8 cellular contexts compared by ENCODE assay signal in genomic region chr1:209576798-209577197, GRCh38. TPM values are rescaled to one million over a fixed set of nuclear protein-coding genes. Genes with fewer than 3 reads are reported as not detected.
DNase-seq lines count a peak whose midpoint lies in the region; ATAC-seq and TF ChIP-seq lines count a peak whose summit lies in the region.

No MANE protein-coding gene starts in this region.

- DNase-seq in GM06990 (ENCODE audit: extremely low read depth, insufficient read length), result peak; percentile 11
- DNase-seq in HFF-Myc (ENCODE audit: extremely low read depth, low read depth), result peak; percentile 37
- DNase-seq in NCI-H1105 (lab: John Stamatoyannopoulos, UW), result peak; percentile 38
- peak; percentile 8 to 62 (median 41) for DNase-seq in T-helper 2 cell
- DNase-seq in ascending aorta (ENCODE audit: low spot score in 2 of 2), result peak in 1 of 2 donors; percentile 83
- peak; percentile 90 for DNase-seq in hepatocyte (ENCODE audit: low spot score)
- peak; percentile 85 for DNase-seq in spleen

- H3K4me2 ChIP-seq in hepatocyte, result no peak overlapping the region

- 2% methylated on average over 6 of the region's 6 CpGs for WGBS in hepatocyte (ENCODE audit: low lambda C conversion rate, missing lambda C conversion rate)
- 9 to 16% (median 14%) methylated on average over 6 of the region's 6 CpGs for WGBS in spleen, 5 donors

- no peaks in the 10 kb centered on the region for H4K20me1 ChIP-seq in hepatocyte (ENCODE audit: insufficient read depth, poor library complexity, severe bottlenecking)

- no peak for ATAC-seq in GM18873 (IDR thresholded peaks at IDR 0.05; ENCODE audit: low FRiP score, unreplicated experiment)

- H3K4me3 ChIP-seq in GM06990 (replicated peaks; ENCODE audit: low read depth, low read length) (no peak overlapping the region), HFF-Myc (replicated peaks; ENCODE audit: low read depth, low read length) (no peak overlapping the region), ascending aorta (no peak overlapping the region), hepatocyte (no peak overlapping the region), spleen (no peak overlapping the region)

- TF ChIP-seq CTCF in GM06990 (IDR thresholded peaks at IDR 0.05; ENCODE audit: insufficient read depth, low read length, poor library complexity, severe bottlenecking), result peak; percentile 94
- TF ChIP-seq CTCF in HFF-Myc (IDR thresholded peaks at IDR 0.05; ENCODE audit: low read depth, low read length, missing control alignments), result peak; percentile 93
- peak; percentile 70 to 90 (median 86) for TF ChIP-seq CTCF in ascending aorta (IDR thresholded peaks at IDR 0.05)
- peak; percentile 92 for TF ChIP-seq CTCF in hepatocyte (IDR thresholded peaks at IDR 0.05; ENCODE audit: poor library complexity)
- TF ChIP-seq CTCF in spleen (IDR thresholded peaks at IDR 0.05 in 8 of 11, conservative IDR thresholded peaks at IDR 0.05 in 3 of 11), result peak; percentile 36 to 97 (median 87)

- H3K9me2 ChIP-seq in hepatocyte (replicated peaks; ENCODE audit: insufficient read depth), result no peaks in the 10 kb centered on the region

- no peak for TF ChIP-seq POLR2A in spleen (IDR thresholded peaks at IDR 0.05)

- intact Hi-C loops in ascending aorta (cut with DNase I), result loop anchor here (1.0 to 2.0 kb wide), 3 partner anchors 52 to 172 kb away; no protein-coding TSS in a partner anchor
- intact Hi-C loops in spleen (cut with DNase I; ENCODE audit: low total_unique reads), result loop anchor here (5.0 to 10.0 kb wide), 2 partner anchors 48 to 116 kb away; no protein-coding TSS in a partner anchor

- no peaks in the 10 kb centered on the region for H3K36me3 ChIP-seq in GM06990 (ENCODE audit: control insufficient read depth, insufficient read depth, low read length)
- H3K36me3 ChIP-seq in ascending aorta, result no peaks in the 10 kb centered on the region
- no peaks in the 10 kb centered on the region for H3K36me3 ChIP-seq in hepatocyte (replicated peaks; ENCODE audit: insufficient read depth, low read depth)
- H3K36me3 ChIP-seq in spleen, result no peaks in the 10 kb centered on the region

- H3K4me1 ChIP-seq in ascending aorta (no peaks in the 10 kb centered on the region), hepatocyte (ENCODE audit: insufficient read depth) (no peaks in the 10 kb centered on the region), spleen (peaks cover 0 to 11% (median 0%) of the 10 kb centered on the region in 6 donors)

- H3K27me3 ChIP-seq in GM06990 (replicated peaks; ENCODE audit: control insufficient read depth, insufficient read depth, low read length), result no peaks in the 10 kb centered on the region; the same call in none of the 2 replicates
- no peaks in the 10 kb centered on the region for H3K27me3 ChIP-seq in ascending aorta
- peaks cover 28% of the 10 kb centered on the region for H3K27me3 ChIP-seq in hepatocyte
- peaks cover 0 to 65% (median 0%) of the 10 kb centered on the region in 7 donors for H3K27me3 ChIP-seq in spleen (replicated peaks in 1 of 7)

- H2AFZ ChIP-seq in hepatocyte, result no peak overlapping the region

- H3K79me2 ChIP-seq in hepatocyte, result no peaks in the 10 kb centered on the region

- no peak overlapping the region for H3K27ac ChIP-seq in ascending aorta
- H3K27ac ChIP-seq in hepatocyte, result no peak overlapping the region
- H3K27ac ChIP-seq in spleen, result no peak overlapping the region

- H3K9me3 ChIP-seq in ascending aorta, result no peaks in the 10 kb centered on the region
- no peaks in the 10 kb centered on the region for H3K9me3 ChIP-seq in hepatocyte (ENCODE audit: low read depth)
- no peaks in the 10 kb centered on the region for H3K9me3 ChIP-seq in spleen

RNA-seq across cellular contexts. Expression of gene CAMK1G, which starts 6.7 kb away (rescaled TPM):
- total RNA-seq in ascending aorta (not detected), hepatocyte (1.0 and 1.1 TPM in 2 replicates), spleen (10 to 100 TPM in 1 of 7 donors, 1 to 10 TPM in 6; 2.7 to 12.2 (median 4.7) TPM)
- polyA plus RNA-seq in hepatocyte (0.85 and 1.2 TPM in 2 replicates), spleen (1 to 10 TPM in 1 of 3 donors, under 1 TPM in 2; 0.68 to 1.4 (median 0.76) TPM)
